24 cellular contexts compared by ENCODE assay signal in genomic region chr16:57435838-57436237, GRCh38. TPM values are rescaled to one million over a fixed set of nuclear protein-coding genes. Genes with fewer than 3 reads are reported as not detected.
"Had no signal": no experiment of that assay in that cellular context is flagged by ENCODE, and none has a peak within 500 bp of the region (broad histone marks: within the 10 kb centered on the region; RNA-seq: fewer than 3 reads in every experiment).

No MANE protein-coding gene starts in this region.

- H3K4me3 ChIP-seq: SJSA1, SK-N-MC had no signal

- H3K4me1 ChIP-seq: SJSA1 had no signal

- H3K27ac ChIP-seq: HL-60, SJSA1, SK-N-MC had no signal

- H3K27me3 ChIP-seq: SJSA1 had no signal

- DNase-seq: KBM-7, MV-4-11, NCI-H1048, NCI-H1105, NCI-H1417, NCI-H1436 treated with DMSO at 0.1 percent for 48 hours, NCI-H1694, NCI-H187 treated with DMSO at 0.1 percent for 48 hours, NCI-H2081 treated with DMSO at 0.1 percent for 48 hours, NCI-H2171, NCI-H226, NCI-H446, NCI-H510A, NCI-H524 treated with DMSO at 0.1 percent for 48 hours, NCI-H69, NCI-H774, Right ventricle myocardium superior, RPMI8226, SIG-M5 had no signal

RNA-seq across cellular contexts. Expression of gene CCL17, which starts 31.3 kb away (rescaled TPM):
- total RNA-seq: LHCN-M2, MCF 10A, Right ventricle myocardium superior, SJSA1 had no signal
